Comparison of ENCODE assay signal across 19 cellular contexts in the genomic region with DNA sequence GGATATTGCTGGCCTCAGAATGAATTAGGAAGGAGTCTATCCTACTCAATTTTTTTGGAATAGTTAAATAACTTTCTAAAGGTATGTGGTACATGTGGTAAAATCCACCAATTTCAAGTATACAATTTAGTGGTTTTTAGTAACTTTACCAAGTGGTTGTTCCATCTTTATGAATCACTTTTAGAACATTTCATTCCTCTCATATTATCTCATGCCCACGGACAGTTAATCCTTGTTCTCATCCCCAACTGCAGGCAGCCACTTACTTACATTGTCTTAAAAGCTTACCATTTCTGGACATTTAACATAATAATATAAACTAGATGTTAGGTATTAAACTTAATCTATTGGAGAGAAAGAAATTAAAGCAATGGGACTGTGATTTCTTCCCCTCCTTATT.
DNase-seq lines count a peak whose midpoint lies in the region; ATAC-seq and TF ChIP-seq lines count a peak whose summit lies in the region.
"Had no signal": no experiment of that assay in that cellular context is flagged by ENCODE, and none has a peak within 500 bp of the region (broad histone marks: within the 10 kb centered on the region; RNA-seq: fewer than 3 reads in every experiment).

No MANE protein-coding gene starts in this region.

- H3K4me3 ChIP-seq in adipocyte (ENCODE audit: low read length) (no peak overlapping the region), fibroblast of mammary gland (ENCODE audit: control insufficient read depth, low read depth, low read length) (no peak overlapping the region), skeletal muscle cell (ENCODE audit: low read depth, low read length) (no peak overlapping the region), esophagus squamous epithelium (no peak overlapping the region)
- H3K4me3 ChIP-seq: GM12878, GM23338, PC-9 had no signal

- H3K27me3 ChIP-seq in adipocyte (replicated peaks; ENCODE audit: control insufficient read depth, insufficient read depth, low read length), result no peaks in the 10 kb centered on the region
- H3K27me3 ChIP-seq in esophagus squamous epithelium, result no peaks in the 10 kb centered on the region

- no peak for ATAC-seq in HG02759 (IDR thresholded peaks at IDR 0.05; ENCODE audit: unreplicated experiment)
- ATAC-seq: GM12878, GM23338, HCT116 had no signal

- H3K9me3 ChIP-seq in adipocyte (ENCODE audit: control insufficient read depth, low read length) (no peaks in the 10 kb centered on the region), esophagus squamous epithelium (peaks cover 0 to 4% (median 0%) of the 10 kb centered on the region in 3 donors)
- H3K9me3 ChIP-seq: Caco-2 had no signal

- no peak for TF ChIP-seq POLR2A in esophagus squamous epithelium (IDR thresholded peaks at IDR 0.05)

- peak; percentile 11 for DNase-seq in EH (ENCODE audit: low read depth)
- peak; percentile 63 for DNase-seq in adipocyte (ENCODE audit: low read depth)
- peak; percentile 32 for DNase-seq in fibroblast of mammary gland (ENCODE audit: low read depth)
- DNase-seq in skeletal muscle cell (ENCODE audit: low read depth), result peak; percentile 18
- DNase-seq in activated CD4-positive, alpha-beta T cell treated with anti-CD3 and anti-CD28 coated beads for 1 hour, result no peak
- DNase-seq in esophagus squamous epithelium (lab: John Stamatoyannopoulos, UW), result no peak
- DNase-seq: Caco-2; CD4-positive, alpha-beta T cell; GF-D8; KBM-7; NCI-H187; NCI-H345; NCI-H524 treated with DMSO at 0.1 percent for 48 hours; PC-9 had no signal

- intact Hi-C loops in esophagus squamous epithelium (cut with DNase I), result no loop called here

- H3K27ac ChIP-seq in esophagus squamous epithelium, result no peak overlapping the region
- H3K27ac ChIP-seq: PC-9, RWPE1 had no signal

- H3K4me1 ChIP-seq in adipocyte (ENCODE audit: control insufficient read depth, insufficient read depth, low read length) (no peaks in the 10 kb centered on the region), esophagus squamous epithelium (peaks cover 0 to 1% (median 0%) of the 10 kb centered on the region in 3 donors)
- H3K4me1 ChIP-seq: Caco-2 had no signal

- 72 to 78% methylated on average over 1 of the region's 1 CpG for WGBS in esophagus squamous epithelium, 2 donors

- H3K9ac ChIP-seq in adipocyte (ENCODE audit: low read length), result no peak overlapping the region

- H3K36me3 ChIP-seq in adipocyte (ENCODE audit: control insufficient read depth, insufficient read depth, low read length, severe bottlenecking), result no peaks in the 10 kb centered on the region
- no peaks in the 10 kb centered on the region for H3K36me3 ChIP-seq in esophagus squamous epithelium

- TF ChIP-seq CTCF in fibroblast of mammary gland (conservative IDR thresholded peaks at IDR 0.05; ENCODE audit: control insufficient read depth, insufficient read depth, low read depth, low read length) (no peak), esophagus squamous epithelium (IDR thresholded peaks at IDR 0.05) (no peak)

Comparison
In these comparisons a context has a peak if more than half of its experiments do, and no peak if none do; other contexts are left out.
1. DNase-seq: peak in EH (single experiment), adipocyte (single experiment), fibroblast of mammary gland (single experiment) and skeletal muscle cell (single experiment); none in activated CD4-positive, alpha-beta T cell treated with anti-CD3 and anti-CD28 coated beads for 1 hour (single experiment) and esophagus squamous epithelium (single experiment).